In the genomic region with DNA sequence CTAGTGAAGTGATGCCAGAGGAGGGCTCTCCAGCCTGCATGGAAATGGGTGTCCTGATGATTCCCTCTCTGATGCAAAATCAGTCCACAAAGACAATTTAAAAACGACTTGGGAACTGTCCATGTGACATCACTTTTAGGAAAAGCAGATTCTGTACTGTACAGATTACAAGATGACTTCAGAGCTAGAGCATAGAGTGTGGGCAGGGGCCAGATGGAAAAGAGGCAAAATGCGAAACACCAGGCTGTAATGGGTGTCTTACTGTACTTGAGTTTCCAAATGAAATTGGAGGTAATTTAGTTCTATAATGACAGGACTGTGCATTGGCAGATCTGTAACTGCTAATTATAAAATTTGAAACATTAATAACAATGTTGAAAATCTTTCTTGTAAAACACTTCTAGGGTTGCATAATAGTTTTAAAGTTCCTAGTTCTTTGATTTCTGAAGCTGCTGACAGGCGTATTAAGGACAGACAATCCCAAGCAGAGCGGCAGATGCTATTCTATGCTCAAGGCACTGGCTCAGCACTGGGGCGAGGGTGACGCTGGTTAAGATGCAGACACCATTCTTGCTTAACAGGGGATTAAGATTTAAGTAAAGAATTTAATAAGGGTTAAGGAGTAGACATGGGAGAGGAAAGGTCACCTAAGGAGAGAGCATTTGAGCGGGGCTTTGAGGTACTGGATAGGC, we compare ENCODE assay signal across 20 cellular contexts. TPM values are rescaled to one million over a fixed set of nuclear protein-coding genes. Genes with fewer than 3 reads are reported as not detected.
A peak's percentile ranks its signal among the peaks of the same experiment; 100 is the strongest.
DNase-seq lines count a peak whose midpoint lies in the region; ATAC-seq and TF ChIP-seq lines count a peak whose summit lies in the region.
"Had no signal": no experiment of that assay in that cellular context is flagged by ENCODE, and none has a peak within 500 bp of the region (broad histone marks: within the 10 kb centered on the region; RNA-seq: fewer than 3 reads in every experiment).

No MANE protein-coding gene starts in this region.

- no peak for TF ChIP-seq CTCF in uterus (IDR thresholded peaks at IDR 0.05)

- POLR2A ChIA-PET in naive thymus-derived CD4-positive, alpha-beta T cell (lab: Charles Lee), result no interaction called here

- H3K4me1 ChIP-seq in ACC112 (ENCODE audit: control insufficient read depth, insufficient read depth, low read length, unreplicated experiment) (peaks cover 33% of the 10 kb centered on the region), adipocyte (ENCODE audit: control insufficient read depth, insufficient read depth, low read length) (peaks cover 48% of the 10 kb centered on the region), uterus (no peaks in the 10 kb centered on the region)
- H3K4me1 ChIP-seq in naive thymus-derived CD4-positive, alpha-beta T cell (ENCODE audit: control insufficient read depth in 2 of 2, insufficient read depth in 2 of 2, low read length in 2 of 2), result no peaks in the 10 kb centered on the region

- H3K4me3 ChIP-seq in ACC112 (ENCODE audit: low read depth, low read length), result no peak overlapping the region
- no peak overlapping the region for H3K4me3 ChIP-seq in adipocyte (ENCODE audit: low read length)
- H3K4me3 ChIP-seq in naive thymus-derived CD4-positive, alpha-beta T cell (ENCODE audit: low read length), result no peak overlapping the region
- no peak overlapping the region for H3K4me3 ChIP-seq in uterus
- H3K4me3 ChIP-seq: GM12878, GM23338, suprapubic skin had no signal

- CTCF ChIA-PET in naive thymus-derived CD4-positive, alpha-beta T cell (lab: Charles Lee), result no interaction called here

- H3K79me2 ChIP-seq in ACC112 (ENCODE audit: control insufficient read depth, insufficient read depth, low read length, unreplicated experiment), result no peaks in the 10 kb centered on the region

- H3K4me1 Mint-ChIP-seq in naive thymus-derived CD4-positive, alpha-beta T cell, result peaks cover 0 to 11% (median 0%) of the 10 kb centered on the region in 7 donors
- H3K4me1 Mint-ChIP-seq: central memory CD8-positive, alpha-beta T cell; GM23338 had no signal

- intact Hi-C loops in naive thymus-derived CD4-positive, alpha-beta T cell (cut with micrococcal nuclease), result no loop called here
- intact Hi-C loops in uterus (cut with DNase I; ENCODE audit: low total_unique reads), result no loop called here

- no peak overlapping the region for H3K4me3 Mint-ChIP-seq in naive thymus-derived CD4-positive, alpha-beta T cell
- H3K4me3 Mint-ChIP-seq: central memory CD8-positive, alpha-beta T cell; GM23338 had no signal

- no peaks in the 10 kb centered on the region for H3K9me3 Mint-ChIP-seq in naive thymus-derived CD4-positive, alpha-beta T cell
- H3K9me3 Mint-ChIP-seq: central memory CD8-positive, alpha-beta T cell; GM23338 had no signal

- no peak for TF ChIP-seq POLR2A in uterus (IDR thresholded peaks at IDR 0.05)

- H3K27me3 ChIP-seq in ACC112 (ENCODE audit: insufficient read depth, low read length) (no peaks in the 10 kb centered on the region), adipocyte (replicated peaks; ENCODE audit: control insufficient read depth, insufficient read depth, low read length) (no peaks in the 10 kb centered on the region), uterus (no peaks in the 10 kb centered on the region)
- H3K27me3 ChIP-seq in naive thymus-derived CD4-positive, alpha-beta T cell (ENCODE audit: control insufficient read depth in 2 of 2, insufficient read depth in 2 of 2, low read length in 2 of 2), result no peaks in the 10 kb centered on the region
- H3K27me3 ChIP-seq: suprapubic skin had no signal

- H3K9me3 ChIP-seq in adipocyte (ENCODE audit: control insufficient read depth, low read length) (no peaks in the 10 kb centered on the region), uterus (no peaks in the 10 kb centered on the region)
- H3K9me3 ChIP-seq in naive thymus-derived CD4-positive, alpha-beta T cell (ENCODE audit: control insufficient read depth in 2 of 3, low read length in 3 of 3), result no peaks in the 10 kb centered on the region
- H3K9me3 ChIP-seq: suprapubic skin had no signal

- H3K36me3 ChIP-seq in ACC112 (ENCODE audit: insufficient read depth, low read length) (peaks cover 38% of the 10 kb centered on the region), adipocyte (ENCODE audit: control insufficient read depth, insufficient read depth, low read length, severe bottlenecking) (peaks cover 47% of the 10 kb centered on the region), uterus (no peaks in the 10 kb centered on the region)
- H3K36me3 ChIP-seq in naive thymus-derived CD4-positive, alpha-beta T cell (ENCODE audit: control insufficient read depth in 2 of 3, insufficient read depth in 3 of 3, low read length in 3 of 3), result peaks cover 3 to 76% (median 6%) of the 10 kb centered on the region in 3 experiments

- peak overlapping the region in 7 of 9 donors; percentile 44 to 83 (median 51) for H3K27ac Mint-ChIP-seq in naive thymus-derived CD4-positive, alpha-beta T cell
- H3K27ac Mint-ChIP-seq: GM23338 had no signal

- DNase-seq in D341Med (ENCODE audit: low spot score), result peak; percentile 79
- no peak for DNase-seq in adipocyte (ENCODE audit: low read depth)
- DNase-seq in naive thymus-derived CD4-positive, alpha-beta T cell, result no peak
- DNase-seq in uterus, result no peak
- DNase-seq in NCI-H510A treated with DMSO at 0.1 percent for 48 hours (lab: John Stamatoyannopoulos, UW), result no peak
- no peak for DNase-seq in hepatic stellate cell (ENCODE audit: low spot score)
- DNase-seq: activated CD4-positive, alpha-beta T cell treated with anti-CD3 and anti-CD28 coated beads, Interleukin-2, amount 50 U/mL, for 1 hour; activated T-cell treated with anti-CD3 and anti-CD28 coated beads, Interleukin-2, amount 50 U/mL, for 1 hour; AML-193; effector CD8-positive, alpha-beta T cell; GDM1; KBM-7; NCI-H1092 treated with DMSO at 0.1 percent for 48 hours; NK-92 treated with Interleukin-12 subunit alpha and Interleukin-12 subunit beta, amount 100 ng/mL, for 24 hours; retina had no signal

- H3K36me3 Mint-ChIP-seq in naive thymus-derived CD4-positive, alpha-beta T cell, result peaks cover 4 to 44% (median 23%) of the 10 kb centered on the region in 5 donors

- no peak overlapping the region for H2AFZ ChIP-seq in ACC112 (ENCODE audit: low read length, unreplicated experiment)
- H2AFZ ChIP-seq: GM23338 had no signal

- no peaks in the 10 kb centered on the region for H3K27me3 Mint-ChIP-seq in naive thymus-derived CD4-positive, alpha-beta T cell
- H3K27me3 Mint-ChIP-seq: central memory CD8-positive, alpha-beta T cell had no signal

- no peak for ATAC-seq in naive thymus-derived CD4-positive, alpha-beta T cell
- ATAC-seq: GM12878, GM23338 had no signal

- peak overlapping the region; percentile 27 for H3K9ac ChIP-seq in adipocyte (ENCODE audit: low read length)

- H3K27ac ChIP-seq in ACC112 (ENCODE audit: low read depth, low read length) (peak overlapping the region; percentile 35; the same call in 1 of the 2 replicates), uterus (no peak overlapping the region)
- no peak overlapping the region for H3K27ac ChIP-seq in naive thymus-derived CD4-positive, alpha-beta T cell (ENCODE audit: low read depth, low read length)
- H3K27ac ChIP-seq: suprapubic skin had no signal

RNA-seq across cellular contexts. Expression of a gene that starts 29.6 kb away (rescaled TPM):
- total RNA-seq in naive thymus-derived CD4-positive, alpha-beta T cell, result 10 to 100 TPM; 23.8 to 51.8 (median 42.1) TPM
- polyA plus RNA-seq in naive thymus-derived CD4-positive, alpha-beta T cell, result 100 to 1,000 TPM in 1 of 2 donors, 10 to 100 TPM in 1; 98.5 to 106 TPM
- 10 to 100 TPM in 2 of 4 donors, 1 to 10 TPM in 2; 5.0 to 78.9 (median 20.3) TPM for total RNA-seq in uterus

RNA-seq across cellular contexts. Expression of a gene that starts 29.8 kb away (rescaled TPM):
- 100 to 1,000 TPM in 2 of 5 experiments, 10 to 100 TPM in 3; 74.0 to 191 (median 97.5) TPM for total RNA-seq in naive thymus-derived CD4-positive, alpha-beta T cell
- 10 to 100 TPM; 63.9 to 65.6 TPM for polyA plus RNA-seq in naive thymus-derived CD4-positive, alpha-beta T cell
- 100 to 1,000 TPM in 2 of 4 donors, 10 to 100 TPM in 2; 23.1 to 184 (median 89.2) TPM for total RNA-seq in uterus

RNA-seq across cellular contexts. Expression of a gene that starts 38.9 kb away (rescaled TPM):
- total RNA-seq in naive thymus-derived CD4-positive, alpha-beta T cell, result 100 to 1,000 TPM in 2 of 5 experiments, 10 to 100 TPM in 3; 14.7 to 130 (median 84.0) TPM
- 10 to 100 TPM; 43.1 to 55.4 TPM for polyA plus RNA-seq in naive thymus-derived CD4-positive, alpha-beta T cell
- total RNA-seq in uterus, result 100 to 1,000 TPM in 1 of 4 donors, 10 to 100 TPM in 3; 44.1 to 209 (median 82.8) TPM

RNA-seq across cellular contexts. Expression of a gene that starts 55.6 kb away (rescaled TPM):
- 10 to 100 TPM; 45.5 to 83.3 (median 62.0) TPM for total RNA-seq in naive thymus-derived CD4-positive, alpha-beta T cell
- polyA plus RNA-seq in naive thymus-derived CD4-positive, alpha-beta T cell, result 10 to 100 TPM; 35.7 to 37.2 TPM
- total RNA-seq in uterus, result 100 to 1,000 TPM in 2 of 4 donors, 10 to 100 TPM in 2; 81.5 to 190 (median 112) TPM
